20 cellular contexts compared by ENCODE assay signal in genomic region chr7:1697499-1698125, GRCh38. TPM values are rescaled to one million over a fixed set of nuclear protein-coding genes. Genes with fewer than 3 reads are reported as not detected.
A peak's percentile ranks its signal among the peaks of the same experiment; 100 is the strongest.
DNase-seq lines count a peak whose midpoint lies in the region; ATAC-seq, FAIRE-seq and TF ChIP-seq lines count a peak whose summit lies in the region.
"Had no signal": no experiment of that assay in that cellular context is flagged by ENCODE, and none has a peak within 500 bp of the region (broad histone marks: within the 10 kb centered on the region; RNA-seq: fewer than 3 reads in every experiment).

No MANE protein-coding gene starts in this region.

- TF ChIP-seq CTCF in heart left ventricle (IDR thresholded peaks at IDR 0.05) (no peak), heart right ventricle (IDR thresholded peaks at IDR 0.05) (no peak), brain (conservative IDR thresholded peaks at IDR 0.05) (no peak)

- H3K9me3 ChIP-seq in heart left ventricle (peaks cover 0 to 12% (median 4%) of the 10 kb centered on the region in 12 donors), heart right ventricle (peaks cover 0 to 15% (median 6%) of the 10 kb centered on the region in 11 donors)
- no peaks in the 10 kb centered on the region for H3K9me3 ChIP-seq in naive thymus-derived CD4-positive, alpha-beta T cell (ENCODE audit: control insufficient read depth in 2 of 3, low read length in 3 of 3)

- H3K27me3 Mint-ChIP-seq in brain: peaks cover 5% of the 10 kb centered on the region
- peaks cover 0 to 11% (median 5%) of the 10 kb centered on the region in 5 donors for H3K27me3 Mint-ChIP-seq in naive thymus-derived CD4-positive, alpha-beta T cell
- H3K27me3 Mint-ChIP-seq in activated T-helper 1 cell treated with anti-CD3 and anti-CD28 coated beads, Interleukin-12 subunit alpha, Interleukin-12 subunit beta, Interleukin-2, Interleukin-4 antibody, amounts not matched to agents 30 ng/mL and 10 ng/mL and 1 ng/mL, durations not matched to agents 14 hours and 24 hours and 36 hours (ENCODE audit: insufficient read depth): no peaks in the 10 kb centered on the region
- H3K27me3 Mint-ChIP-seq: stimulated activated naive CD8-positive, alpha-beta T cell treated with anti-CD3 and anti-CD28 coated beads, Interleukin-15, Interleukin-2, amounts not matched to agents 100 ng/mL and 50 ng/mL, for 24 hours had no signal

- peak overlapping the region in 4 of 5 experiments; percentile 20 to 88 (median 66) for H3K27ac Mint-ChIP-seq in brain
- H3K27ac Mint-ChIP-seq in naive thymus-derived CD4-positive, alpha-beta T cell: peak overlapping the region in 3 of 9 donors; percentile 15 to 62 (median 38)
- H3K27ac Mint-ChIP-seq in activated T-helper 1 cell treated with anti-CD3 and anti-CD28 coated beads, Interleukin-12 subunit alpha, Interleukin-12 subunit beta, Interleukin-2, Interleukin-4 antibody, amounts not matched to agents 30 ng/mL and 10 ng/mL and 1 ng/mL, durations not matched to agents 14 hours and 24 hours and 36 hours: no peak overlapping the region
- H3K27ac Mint-ChIP-seq: CD8-positive, alpha-beta T cell; natural killer cell treated with Interleukin-12 subunit alpha and Interleukin-12 subunit beta and Interleukin-15 and Interleukin-18, amount 100 ng/mL, for 72 hours; stimulated activated naive CD8-positive, alpha-beta T cell treated with anti-CD3 and anti-CD28 coated beads, Interleukin-15, Interleukin-2, amounts not matched to agents 100 ng/mL and 50 ng/mL, for 24 hours had no signal

- POLR2A ChIA-PET in naive thymus-derived CD4-positive, alpha-beta T cell (lab: Charles Lee): no interaction called here

- no peak for TF ChIP-seq POLR2A in heart left ventricle (IDR thresholded peaks at IDR 0.05)

- H3K36me3 ChIP-seq in heart left ventricle (no peaks in the 10 kb centered on the region), heart right ventricle (no peaks in the 10 kb centered on the region)
- H3K36me3 ChIP-seq in naive thymus-derived CD4-positive, alpha-beta T cell (ENCODE audit: control insufficient read depth in 2 of 3, insufficient read depth in 3 of 3, low read length in 3 of 3): no peaks in the 10 kb centered on the region
- H3K36me3 ChIP-seq: tibial nerve had no signal

- H3K9me3 Mint-ChIP-seq in brain: peaks cover under 1 to 27% (median 12%) of the 10 kb centered on the region in 5 experiments
- peaks cover 0 to 9% (median 3%) of the 10 kb centered on the region in 11 donors for H3K9me3 Mint-ChIP-seq in naive thymus-derived CD4-positive, alpha-beta T cell
- H3K9me3 Mint-ChIP-seq in activated T-helper 1 cell treated with anti-CD3 and anti-CD28 coated beads, Interleukin-12 subunit alpha, Interleukin-12 subunit beta, Interleukin-2, Interleukin-4 antibody, amounts not matched to agents 30 ng/mL and 10 ng/mL and 1 ng/mL, durations not matched to agents 14 hours and 24 hours and 36 hours: peaks cover 9% of the 10 kb centered on the region
- H3K9me3 Mint-ChIP-seq: natural killer cell treated with Interleukin-12 subunit alpha and Interleukin-12 subunit beta and Interleukin-15 and Interleukin-18, amount 100 ng/mL, for 72 hours had no signal

- 73 to 78% (median 77%) methylated on average over 18 of the region's 18 CpGs for WGBS in heart left ventricle, 4 donors
- 70 to 79% methylated on average over 18 of the region's 18 CpGs for WGBS in heart right ventricle, 2 donors

- peak in 3 of 5 donors; percentile 3 to 19 (median 4) for DNase-seq in heart left ventricle
- no peak for DNase-seq in heart right ventricle
- no peak for DNase-seq in naive thymus-derived CD4-positive, alpha-beta T cell
- no peak for DNase-seq in urothelium cell line (ENCODE audit: low spot score)
- no peak for DNase-seq in NCI-H187 (lab: John Stamatoyannopoulos, UW)
- no peak for DNase-seq in activated T-helper 1 cell treated with anti-CD3 and anti-CD28 coated beads, Interleukin-12 subunit alpha, Interleukin-12 subunit beta, Interleukin-2, Interleukin-4 antibody, amounts not matched to agents 30 ng/mL and 10 ng/mL and 1 ng/mL, durations not matched to agents 14 hours and 24 hours and 36 hours (ENCODE audit: low spot score)
- DNase-seq: amniotic stem cell; kidney glomerular epithelial cell; NCI-H1694 treated with DMSO at 0.1 percent for 48 hours; NCI-H2227 treated with DMSO at 0.1 percent for 48 hours; stimulated activated CD4-positive, alpha-beta T cell treated with anti-CD3 and anti-CD28 coated beads, Interleukin-4, amount 100 ng/mL, for 24 hours had no signal

- peak; percentile 82 for FAIRE-seq in urothelium cell line (lab: Jason Lieb, UNC)
- FAIRE-seq: GM12891 had no signal

- intact Hi-C loops in heart left ventricle (cut with DNase I): no loop called here
- intact Hi-C loops in heart right ventricle (cut with DNase I): no loop called here
- intact Hi-C loops in naive thymus-derived CD4-positive, alpha-beta T cell (cut with micrococcal nuclease): no loop called here
- intact Hi-C loops in activated T-helper 1 cell treated with anti-CD3 and anti-CD28 coated beads, Interleukin-12 subunit alpha, Interleukin-12 subunit beta, Interleukin-2, Interleukin-4 antibody, amounts not matched to agents 30 ng/mL and 10 ng/mL and 1 ng/mL, durations not matched to agents 14 hours and 24 hours and 36 hours (cut with micrococcal nuclease): no loop called here

- ATAC-seq in heart left ventricle (no peak), heart right ventricle (no peak), HG03432 (IDR thresholded peaks at IDR 0.05; ENCODE audit: unreplicated experiment) (no peak)
- ATAC-seq in naive thymus-derived CD4-positive, alpha-beta T cell: peak; percentile 28
- ATAC-seq: CD8-positive, alpha-beta T cell; natural killer cell treated with Interleukin-12 subunit alpha and Interleukin-12 subunit beta and Interleukin-15 and Interleukin-18, amount 100 ng/mL, for 72 hours had no signal

- CTCF ChIA-PET in naive thymus-derived CD4-positive, alpha-beta T cell (lab: Charles Lee): no interaction called here

- no peak overlapping the region for H3K27ac ChIP-seq in heart left ventricle
- no peak overlapping the region for H3K27ac ChIP-seq in heart right ventricle
- no peak overlapping the region for H3K27ac ChIP-seq in naive thymus-derived CD4-positive, alpha-beta T cell (ENCODE audit: low read depth, low read length)
- H3K27ac ChIP-seq: psoas muscle, tibial nerve had no signal

- H3K27me3 ChIP-seq in heart left ventricle: no peaks in the 10 kb centered on the region
- H3K27me3 ChIP-seq in heart right ventricle: peaks cover 0 to 5% (median 0%) of the 10 kb centered on the region in 7 donors
- H3K27me3 ChIP-seq in naive thymus-derived CD4-positive, alpha-beta T cell (ENCODE audit: control insufficient read depth in 2 of 2, insufficient read depth in 2 of 2, low read length in 2 of 2): no peaks in the 10 kb centered on the region

- peaks cover 59% of the 10 kb centered on the region for H3K4me1 Mint-ChIP-seq in brain
- H3K4me1 Mint-ChIP-seq in naive thymus-derived CD4-positive, alpha-beta T cell: peaks cover 0 to 10% (median 5%) of the 10 kb centered on the region in 7 donors
- no peaks in the 10 kb centered on the region for H3K4me1 Mint-ChIP-seq in activated T-helper 1 cell treated with anti-CD3 and anti-CD28 coated beads, Interleukin-12 subunit alpha, Interleukin-12 subunit beta, Interleukin-2, Interleukin-4 antibody, amounts not matched to agents 30 ng/mL and 10 ng/mL and 1 ng/mL, durations not matched to agents 14 hours and 24 hours and 36 hours (ENCODE audit: low read depth)
- H3K4me1 Mint-ChIP-seq: central memory CD8-positive, alpha-beta T cell had no signal

- H3K4me3 Mint-ChIP-seq in brain: no peak overlapping the region
- H3K4me3 Mint-ChIP-seq in naive thymus-derived CD4-positive, alpha-beta T cell: peak overlapping the region in 5 of 10 donors; percentile 26 to 59 (median 32)
- no peak overlapping the region for H3K4me3 Mint-ChIP-seq in activated T-helper 1 cell treated with anti-CD3 and anti-CD28 coated beads, Interleukin-12 subunit alpha, Interleukin-12 subunit beta, Interleukin-2, Interleukin-4 antibody, amounts not matched to agents 30 ng/mL and 10 ng/mL and 1 ng/mL, durations not matched to agents 14 hours and 24 hours and 36 hours
- H3K4me3 Mint-ChIP-seq: CD8-positive, alpha-beta T cell; central memory CD8-positive, alpha-beta T cell; natural killer cell treated with Interleukin-12 subunit alpha and Interleukin-12 subunit beta and Interleukin-15 and Interleukin-18, amount 100 ng/mL, for 72 hours; stimulated activated naive CD8-positive, alpha-beta T cell treated with anti-CD3 and anti-CD28 coated beads, Interleukin-15, Interleukin-2, amounts not matched to agents 100 ng/mL and 50 ng/mL, for 24 hours had no signal

- no peak overlapping the region for H3K4me3 ChIP-seq in heart left ventricle
- H3K4me3 ChIP-seq in heart right ventricle: no peak overlapping the region
- no peak overlapping the region for H3K4me3 ChIP-seq in naive thymus-derived CD4-positive, alpha-beta T cell (ENCODE audit: low read length)
- H3K4me3 ChIP-seq: psoas muscle, tibial nerve had no signal

- H3K36me3 Mint-ChIP-seq in brain: peaks cover 38% of the 10 kb centered on the region
- no peaks in the 10 kb centered on the region for H3K36me3 Mint-ChIP-seq in naive thymus-derived CD4-positive, alpha-beta T cell
- no peaks in the 10 kb centered on the region for H3K36me3 Mint-ChIP-seq in activated T-helper 1 cell treated with anti-CD3 and anti-CD28 coated beads, Interleukin-12 subunit alpha, Interleukin-12 subunit beta, Interleukin-2, Interleukin-4 antibody, amounts not matched to agents 30 ng/mL and 10 ng/mL and 1 ng/mL, durations not matched to agents 14 hours and 24 hours and 36 hours (ENCODE audit: low read depth)
- H3K36me3 Mint-ChIP-seq: CD8-positive, alpha-beta T cell had no signal

- H3K4me1 ChIP-seq in heart left ventricle: peaks cover 0 to 24% (median under 1%) of the 10 kb centered on the region in 12 donors
- peaks cover 0 to 16% (median 12%) of the 10 kb centered on the region in 9 donors for H3K4me1 ChIP-seq in heart right ventricle
- H3K4me1 ChIP-seq in naive thymus-derived CD4-positive, alpha-beta T cell (ENCODE audit: control insufficient read depth in 2 of 2, insufficient read depth in 2 of 2, low read length in 2 of 2): no peaks in the 10 kb centered on the region
- H3K4me1 ChIP-seq: psoas muscle, tibial nerve had no signal

RNA-seq across cellular contexts. Expression of gene ELFN1, which starts 27.5 kb away (rescaled TPM):
- total RNA-seq in heart left ventricle: 10 to 100 TPM in 1 of 9 donors, 1 to 10 TPM in 8; 3.8 to 18.6 (median 6.8) TPM
- polyA plus RNA-seq in heart left ventricle: 1 to 10 TPM; 2.6 to 5.9 TPM
- total RNA-seq in heart right ventricle: 1 to 10 TPM; 3.4 to 9.5 (median 6.4) TPM
- polyA plus RNA-seq in heart right ventricle: 1 to 10 TPM; 3.0 to 5.7 TPM
- polyA plus RNA-seq in brain (ENCODE audit: insufficient read depth, low read depth, low replicate concordance): 1.2 TPM
- under 1 TPM in 1 of 5 experiments, not detected in 4; 0.19 TPM for total RNA-seq in naive thymus-derived CD4-positive, alpha-beta T cell
- not detected for polyA plus RNA-seq in naive thymus-derived CD4-positive, alpha-beta T cell
- 0.05 TPM in 1 of 2 replicates, not detected in the other for total RNA-seq in activated T-helper 1 cell treated with anti-CD3 and anti-CD28 coated beads, Interleukin-12 subunit alpha, Interleukin-12 subunit beta, Interleukin-2, Interleukin-4 antibody, amounts not matched to agents 30 ng/mL and 10 ng/mL and 1 ng/mL, durations not matched to agents 14 hours and 24 hours and 36 hours
- total RNA-seq: CD8-positive, alpha-beta T cell had no signal

Comparison
In these comparisons a context has a peak if more than half of its experiments do, and no peak if none do; other contexts are left out.
1. DNase-seq: peak in heart left ventricle (3 of 5); none in heart right ventricle (0 of 2), naive thymus-derived CD4-positive, alpha-beta T cell (0 of 9), urothelium cell line (single experiment), NCI-H187 (0 of 2) and activated T-helper 1 cell treated with anti-CD3 and anti-CD28 coated beads, Interleukin-12 subunit alpha, Interleukin-12 subunit beta, Interleukin-2, Interleukin-4 antibody, amounts not matched to agents 30 ng/mL and 10 ng/mL and 1 ng/mL, durations not matched to agents 14 hours and 24 hours and 36 hours (single experiment).